Comparison of ENCODE assay signal across 17 cellular contexts in genomic region chr6:112130878-112131277, GRCh38. TPM values are rescaled to one million over a fixed set of nuclear protein-coding genes. Genes with fewer than 3 reads are reported as not detected.
DNase-seq lines count a peak whose midpoint lies in the region; ATAC-seq and TF ChIP-seq lines count a peak whose summit lies in the region.
"Had no signal": no experiment of that assay in that cellular context is flagged by ENCODE, and none has a peak within 500 bp of the region (broad histone marks: within the 10 kb centered on the region; RNA-seq: fewer than 3 reads in every experiment).

No MANE protein-coding gene starts in this region.

- no peak overlapping the region for H3K4me2 ChIP-seq in trophoblast cell (ENCODE audit: low read length)
- H3K4me2 ChIP-seq: BLaER1 treated with 17β-estradiol and CSF1 and Interleukin-3, amounts not matched to agents 10 nM and 100 nM had no signal

- POLR2A ChIA-PET in RWPE1 (lab: Yijun Ruan, JAX; ENCODE audit: low non-redundant PET), result interaction anchor here (0.5 kb wide), 1 partner anchor 35 kb away, joined by 5 read pairs; no protein-coding TSS in a partner anchor

- no peak overlapping the region for H3K14ac ChIP-seq in trophoblast cell (ENCODE audit: low read length)

- no peaks in the 10 kb centered on the region for H3K79me1 ChIP-seq in trophoblast cell (ENCODE audit: low read length)

- no peaks in the 10 kb centered on the region for H3K79me2 ChIP-seq in trophoblast cell (ENCODE audit: control insufficient read depth, insufficient read depth, low read length, poor library complexity)

- H2AFZ ChIP-seq in trophoblast cell (ENCODE audit: insufficient read depth, low read length, poor library complexity), result no peak overlapping the region

- no peak overlapping the region for H2AK5ac ChIP-seq in trophoblast cell (ENCODE audit: low read length)

- H3K9ac ChIP-seq in trophoblast cell (ENCODE audit: low read length), result no peak overlapping the region
- H3K9ac ChIP-seq: BLaER1 treated with 17β-estradiol and CSF1 and Interleukin-3, amounts not matched to agents 10 nM and 100 nM had no signal

- no peak overlapping the region for H4K91ac ChIP-seq in trophoblast cell (ENCODE audit: low read depth, low read length)

- no peak overlapping the region for H2BK120ac ChIP-seq in trophoblast cell (ENCODE audit: insufficient read depth, low read length, poor library complexity)

- peak; percentile 10 for ATAC-seq in esophagus mucosa
- no peak for ATAC-seq in aorta (ENCODE audit: low FRiP score)
- ATAC-seq: CD8-positive, alpha-beta T cell; GM12878 had no signal

- H3K4me1 ChIP-seq in trophoblast cell (ENCODE audit: control insufficient read depth in 1 of 2, insufficient read depth in 2 of 2, low read length in 2 of 2) (no peaks in the 10 kb centered on the region), aorta (ENCODE audit: control insufficient read depth in 1 of 2, insufficient read depth in 2 of 2, low read length in 2 of 2) (no peaks in the 10 kb centered on the region)
- H3K4me1 ChIP-seq: BLaER1 treated with 17β-estradiol and CSF1 and Interleukin-3, amounts not matched to agents 10 nM and 100 nM had no signal

- DNase-seq in HPDE6-E6E7 (ENCODE audit: extremely low spot score) (peak; percentile 20), RWPE1 (ENCODE audit: low spot score) (peak; percentile 9), trophoblast cell (no peak), aorta (no peak)
- DNase-seq in activated CD4-positive, CD25-positive, alpha-beta regulatory T cell (lab: John Stamatoyannopoulos, UW), result no peak
- DNase-seq in activated T-cell treated with anti-CD3 and anti-CD28 coated beads, Interleukin-2, amount 50 U/mL, for 1 hour, result no peak
- DNase-seq: CD8-positive, alpha-beta T cell; COR-L47; DMS 273 treated with DMSO at 0.1 percent for 48 hours; DMS53; DND-41; EL; IMR-90 had no signal

- H2BK12ac ChIP-seq in trophoblast cell (ENCODE audit: low read length), result no peak overlapping the region

- no peak overlapping the region for H3K27ac ChIP-seq in RWPE1
- H3K27ac ChIP-seq in trophoblast cell (ENCODE audit: low read depth, low read length), result no peak overlapping the region
- no peak overlapping the region for H3K27ac ChIP-seq in aorta (ENCODE audit: low read depth in 1 of 2, low read length in 2 of 2)
- H3K27ac ChIP-seq: BLaER1 treated with 17β-estradiol and CSF1 and Interleukin-3, amounts not matched to agents 10 nM and 100 nM had no signal

- H3K18ac ChIP-seq in trophoblast cell (ENCODE audit: low read length), result no peak overlapping the region

- H4K8ac ChIP-seq in trophoblast cell (ENCODE audit: low read depth, low read length), result no peak overlapping the region

- H3K9me3 ChIP-seq in trophoblast cell (ENCODE audit: insufficient read depth, low read depth, low read length) (no peaks in the 10 kb centered on the region), aorta (ENCODE audit: control insufficient read depth, low read length) (no peaks in the 10 kb centered on the region)
- H3K9me3 ChIP-seq: BLaER1 treated with 17β-estradiol and CSF1 and Interleukin-3, amounts not matched to agents 10 nM and 100 nM; HAP-1 had no signal

- TF ChIP-seq CTCF in RWPE1 (conservative IDR thresholded peaks at IDR 0.05; ENCODE audit: low read depth), result no peak

- H3K36me3 ChIP-seq in trophoblast cell (ENCODE audit: control insufficient read depth in 1 of 2, insufficient read depth in 2 of 2, low read length in 2 of 2), result no peaks in the 10 kb centered on the region
- peaks cover 0 to 4% of the 10 kb centered on the region in 2 donors for H3K36me3 ChIP-seq in aorta (ENCODE audit: control insufficient read depth in 1 of 2, insufficient read depth in 2 of 2, low read length in 1 of 2)
- H3K36me3 ChIP-seq: BLaER1 treated with 17β-estradiol and CSF1 and Interleukin-3, amounts not matched to agents 10 nM and 100 nM; HAP-1 had no signal

- H2BK5ac ChIP-seq in trophoblast cell (ENCODE audit: low read depth, low read length, poor library complexity), result no peak overlapping the region

- no peak overlapping the region for H4K12ac ChIP-seq in trophoblast cell (ENCODE audit: low read depth, low read length)

- intact Hi-C loops in aorta (cut with DNase I), result no loop called here

- no CpG with 5 or more reads among the region's 3 CpGs for WGBS in trophoblast cell (ENCODE audit: extremely low coverage, insufficient coverage, insufficient read length)
- WGBS in aorta, 2 donors, result 87 to 94% methylated on average over 3 of the region's 3 CpGs

- H3K27me3 ChIP-seq in trophoblast cell (ENCODE audit: insufficient read depth, low read length) (no peaks in the 10 kb centered on the region), aorta (ENCODE audit: control insufficient read depth in 1 of 2, insufficient read depth in 2 of 2, low read length in 1 of 2) (no peaks in the 10 kb centered on the region)

- H3K23ac ChIP-seq in trophoblast cell (ENCODE audit: low read length), result peak overlapping the region; percentile 67

- H3K4ac ChIP-seq in trophoblast cell (ENCODE audit: low read depth, low read length), result no peak overlapping the region

- no peak overlapping the region for H3K4me3 ChIP-seq in trophoblast cell (ENCODE audit: low read depth, low read length)
- H3K4me3 ChIP-seq in aorta (ENCODE audit: low read length in 2 of 2), result no peak overlapping the region
- H3K4me3 ChIP-seq: BLaER1 treated with 17β-estradiol and CSF1 and Interleukin-3, amounts not matched to agents 10 nM and 100 nM; GM12878; HAP-1 had no signal

- CTCF ChIA-PET in RWPE1 (lab: Yijun Ruan, JAX), result interaction anchor here (1.2 kb wide), 1 partner anchor 32 kb away, joined by 3 read pairs; no protein-coding TSS in a partner anchor

RNA-seq across cellular contexts. Expression of gene FAM229B, which starts 43.5 kb away (rescaled TPM):
- total RNA-seq in esophagus mucosa (5.1 TPM), aorta (10 to 100 TPM; 13.8 to 23.0 TPM)
- polyA plus RNA-seq in trophoblast cell (2013), result 4.5 and 5.7 TPM in 2 replicates
- 10 to 100 TPM; 31.2 to 39.3 TPM for polyA plus RNA-seq in aorta

RNA-seq across cellular contexts. Expression of gene TUBE1, which starts 43.6 kb away (rescaled TPM):
- 13.1 TPM for total RNA-seq in esophagus mucosa
- 8.0 and 8.4 TPM in 2 replicates for polyA plus RNA-seq in trophoblast cell (2013)
- total RNA-seq in aorta, result 10 to 100 TPM; 20.1 to 26.9 TPM
- polyA plus RNA-seq in aorta, result 10 to 100 TPM; 10.1 to 39.1 TPM

Comparison
In these comparisons a context has a peak if more than half of its experiments do, and no peak if none do; other contexts are left out.
1. DNase-seq: peak in HPDE6-E6E7 (single experiment) and RWPE1 (single experiment); none in trophoblast cell (0 of 2), activated CD4-positive, CD25-positive, alpha-beta regulatory T cell (0 of 4), aorta (0 of 2) and activated T-cell treated with anti-CD3 and anti-CD28 coated beads, Interleukin-2, amount 50 U/mL, for 1 hour (single experiment).